16 cellular contexts compared by ENCODE assay signal in the genomic region with DNA sequence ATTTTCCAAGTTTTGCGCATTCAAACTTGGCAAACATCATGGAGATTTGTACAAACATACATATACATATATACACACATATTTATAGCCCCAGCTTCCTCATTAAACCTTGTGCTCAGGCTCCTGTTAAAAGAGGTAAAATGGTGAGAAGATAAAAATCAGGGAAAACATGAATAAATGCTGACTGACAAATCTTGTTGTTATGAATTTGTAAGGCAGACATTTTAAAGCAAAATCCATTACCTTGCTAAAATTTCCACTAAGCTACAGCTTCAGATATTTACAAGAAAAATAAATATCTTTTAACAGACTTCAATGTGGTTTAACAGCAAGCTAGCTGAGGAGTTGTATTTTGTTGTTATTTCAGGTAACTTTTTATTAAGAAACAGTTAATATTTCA. TPM values are rescaled to one million over a fixed set of nuclear protein-coding genes. Genes with fewer than 3 reads are reported as not detected.
DNase-seq lines count a peak whose midpoint lies in the region; ATAC-seq and TF ChIP-seq lines count a peak whose summit lies in the region.
"Had no signal": no experiment of that assay in that cellular context is flagged by ENCODE, and none has a peak within 500 bp of the region (broad histone marks: within the 10 kb centered on the region; RNA-seq: fewer than 3 reads in every experiment).

No MANE protein-coding gene starts in this region.

- in situ Hi-C loops in Panc1 (cut with HindIII; ENCODE audit: low pct_unique_long_range_greater_than_20kb, low sequenced_read_pairs) = no loop called here
- in situ Hi-C loops in mammary epithelial cell (cut with MboI; ENCODE audit: low sequenced_read_pairs in 2 of 2) = no loop called here

- H3K27me3 ChIP-seq in A673 (replicated peaks; ENCODE audit: insufficient read depth, low read depth, low read length, poor library complexity) = no peaks in the 10 kb centered on the region
- no peaks in the 10 kb centered on the region for H3K27me3 ChIP-seq in Panc1 (ENCODE audit: control insufficient read depth, insufficient read depth, low read length)
- no peaks in the 10 kb centered on the region for H3K27me3 ChIP-seq in mammary epithelial cell (ENCODE audit: insufficient read depth, low read length)
- H3K27me3 ChIP-seq in right cardiac atrium (ENCODE audit: control insufficient read depth, insufficient read depth) = no peaks in the 10 kb centered on the region
- H3K27me3 ChIP-seq: BLaER1 had no signal

- ATAC-seq in Panc1 = no peak
- ATAC-seq in right cardiac atrium = no peak
- ATAC-seq in HG03139 (IDR thresholded peaks at IDR 0.05; ENCODE audit: unreplicated experiment) = no peak

- no peaks in the 10 kb centered on the region for H4K20me1 ChIP-seq in mammary epithelial cell (ENCODE audit: insufficient read depth, low read length)
- H4K20me1 ChIP-seq: BLaER1 had no signal

- peaks cover 12% of the 10 kb centered on the region for H3K36me3 Mint-ChIP-seq in Calu3 (ENCODE audit: insufficient read depth, unreplicated experiment)

- CTCF ChIA-PET in A673 (lab: Charles Lee) = no interaction called here
- CTCF ChIA-PET in Calu3 (lab: Charles Lee) = interaction anchor here (0.6 kb wide), 1 partner anchor 83 kb away, joined by 3 read pairs; no protein-coding TSS in a partner anchor
- CTCF ChIA-PET in Panc1 (lab: Charles Lee) = no interaction called here
- CTCF ChIA-PET in mammary epithelial cell (lab: Charles Lee; ENCODE audit: low non-redundant PET) = no interaction called here

- intact Hi-C loops in A673 (cut with micrococcal nuclease; ENCODE audit: unreplicated experiment) = no loop called here
- intact Hi-C loops in Calu3 (cut with micrococcal nuclease; ENCODE audit: unreplicated experiment) = no loop called here
- intact Hi-C loops in Panc1 (cut with micrococcal nuclease; ENCODE audit: unreplicated experiment) = no loop called here
- intact Hi-C loops in mammary epithelial cell (cut with micrococcal nuclease) = no loop called here
- intact Hi-C loops in right cardiac atrium (cut with DNase I) = no loop called here

- H2AFZ ChIP-seq in mammary epithelial cell (ENCODE audit: low read depth, low read length) = no peak overlapping the region

- H3K27me3 Mint-ChIP-seq in Calu3 (ENCODE audit: unreplicated experiment) = no peaks in the 10 kb centered on the region
- H3K27me3 Mint-ChIP-seq: CD4-positive, alpha-beta memory T cell had no signal

- TF ChIP-seq CTCF in A673 (conservative IDR thresholded peaks at IDR 0.05; ENCODE audit: low read depth, low read length) = no peak
- TF ChIP-seq CTCF in Calu3 (IDR thresholded peaks at IDR 0.05; ENCODE audit: unreplicated experiment) = no peak
- no peak for TF ChIP-seq CTCF in Panc1 (IDR thresholded peaks at IDR 0.05)
- no peak for TF ChIP-seq CTCF in mammary epithelial cell (conservative IDR thresholded peaks at IDR 0.05 in 1 of 2, IDR thresholded peaks at IDR 0.05 in 1 of 2; ENCODE audit: extremely low read depth in 1 of 2, insufficient read depth in 1 of 2, low read depth in 1 of 2, low read length in 2 of 2)

- no peak overlapping the region for H3K27ac ChIP-seq in A673 (ENCODE audit: low read depth, low read length, poor library complexity, severe bottlenecking)
- no peak overlapping the region for H3K27ac ChIP-seq in Panc1 (ENCODE audit: low read length)
- H3K27ac ChIP-seq in mammary epithelial cell (ENCODE audit: insufficient read depth, low read depth, low read length) = no peak overlapping the region
- H3K27ac ChIP-seq in right cardiac atrium (ENCODE audit: low read length) = no peak overlapping the region
- H3K27ac ChIP-seq: BLaER1, HL-60, KMS-11 had no signal

- POLR2A ChIA-PET in A673 (lab: Charles Lee; ENCODE audit: low non-redundant PET) (no interaction called here), Panc1 (lab: Charles Lee) (no interaction called here)

- no peak overlapping the region for H3K4me3 Mint-ChIP-seq in Calu3 (ENCODE audit: low read depth, unreplicated experiment)
- H3K4me3 Mint-ChIP-seq: CD14-positive monocyte; CD4-positive, alpha-beta memory T cell had no signal

- TSS peak; percentile 44 for BruUV-seq in A673 (replicated peaks; lab: Mats Ljungman, UMichigan)
- TSS peak; percentile 39 for BruUV-seq in Calu3 (replicated peaks; lab: Mats Ljungman, UMichigan)
- TSS peak; percentile 76 for BruUV-seq in Panc1 (replicated peaks; lab: Mats Ljungman, UMichigan)
- BruUV-seq in mammary epithelial cell (replicated peaks; lab: Mats Ljungman, UMichigan) = TSS peak; percentile 69

- H3K4me2 ChIP-seq in mammary epithelial cell (ENCODE audit: insufficient read depth, low read depth, low read length) = no peak overlapping the region
- H3K4me2 ChIP-seq: BLaER1, KMS-11 had no signal

- WGBS in mammary epithelial cell (ENCODE audit: low coverage, missing lambda C conversion rate) = 95% methylated on average over 1 of the region's 1 CpG
- 97% methylated on average over 1 of the region's 1 CpG for WGBS in right cardiac atrium

- H3K9me3 ChIP-seq in A673 (ENCODE audit: low read depth, low read length, poor library complexity, severe bottlenecking) = no peaks in the 10 kb centered on the region
- H3K9me3 ChIP-seq in Panc1 (ENCODE audit: control insufficient read depth, insufficient read depth, low read depth, low read length) = no peaks in the 10 kb centered on the region
- no peaks in the 10 kb centered on the region for H3K9me3 ChIP-seq in mammary epithelial cell (replicated peaks; ENCODE audit: insufficient read depth, low read length)
- H3K9me3 ChIP-seq in right cardiac atrium (ENCODE audit: control insufficient read depth, low read length) = no peaks in the 10 kb centered on the region
- H3K9me3 ChIP-seq: BLaER1, HAP-1 had no signal

- H3K4me1 ChIP-seq in A673 (ENCODE audit: insufficient read depth, low read length, poor library complexity, severe bottlenecking) (no peaks in the 10 kb centered on the region), Panc1 (ENCODE audit: control insufficient read depth, insufficient read depth, low read length) (peaks cover 8% of the 10 kb centered on the region; the same call in 1 of the 2 replicates), mammary epithelial cell (ENCODE audit: insufficient read depth, low read length) (peaks cover 4% of the 10 kb centered on the region), right cardiac atrium (ENCODE audit: control insufficient read depth, insufficient read depth, low read length) (no peaks in the 10 kb centered on the region)
- H3K4me1 ChIP-seq: BLaER1, HAP-1 had no signal

- no peak overlapping the region for H3K27ac Mint-ChIP-seq in Calu3 (ENCODE audit: unreplicated experiment)
- H3K27ac Mint-ChIP-seq: CD4-positive, alpha-beta memory T cell had no signal

- no peak overlapping the region for H3K9ac ChIP-seq in mammary epithelial cell (ENCODE audit: insufficient read depth, low read length)
- H3K9ac ChIP-seq: BLaER1, KMS-11 had no signal

- H3K36me3 ChIP-seq in A673 (ENCODE audit: insufficient read depth, low read length, poor library complexity, severe bottlenecking) = peaks cover 9% of the 10 kb centered on the region
- H3K36me3 ChIP-seq in Panc1 (ENCODE audit: control insufficient read depth, insufficient read depth, low read length) = peaks cover 6% of the 10 kb centered on the region
- peaks cover 3% of the 10 kb centered on the region for H3K36me3 ChIP-seq in mammary epithelial cell (ENCODE audit: insufficient read depth, low read length)

- no peaks in the 10 kb centered on the region for H3K79me2 ChIP-seq in mammary epithelial cell (ENCODE audit: insufficient read depth, low read length)

- H3K9me3 Mint-ChIP-seq in Calu3 (ENCODE audit: low read depth, unreplicated experiment) = no peaks in the 10 kb centered on the region
- H3K9me3 Mint-ChIP-seq: CD4-positive, alpha-beta memory T cell had no signal

- H3K4me3 ChIP-seq in A673 (ENCODE audit: low read depth, low read length, poor library complexity, severe bottlenecking) (no peak overlapping the region), Panc1 (ENCODE audit: low read depth in 2 of 2, low read length in 2 of 2) (no peak overlapping the region), mammary epithelial cell (replicated peaks in 1 of 3; ENCODE audit: insufficient read depth in 1 of 3, low read depth in 2 of 3, low read length in 3 of 3) (no peak overlapping the region), right cardiac atrium (ENCODE audit: low read length) (no peak overlapping the region)
- H3K4me3 ChIP-seq: BLaER1, HAP-1 had no signal

- DNase-seq in A673 (ENCODE audit: low spot score) = no peak
- no peak for DNase-seq in Calu3
- DNase-seq in Panc1 (ENCODE audit: low read depth, low spot score) = no peak
- no peak for DNase-seq in mammary epithelial cell
- no peak for DNase-seq in right cardiac atrium
- DNase-seq in HuH-7.5 (ENCODE audit: low spot score) = no peak
- no peak for DNase-seq in DMS 273 treated with DMSO at 0.1 percent for 48 hours (lab: John Stamatoyannopoulos, UW)
- DNase-seq: CD4-positive, alpha-beta memory T cell; DMS79; GDM1 had no signal

- dilution Hi-C loops in mammary epithelial cell (cut with HindIII; ENCODE audit: low sequenced_read_pairs) = no loop called here

- H3K4me1 Mint-ChIP-seq in Calu3 (ENCODE audit: low read depth, unreplicated experiment) = peaks cover 2% of the 10 kb centered on the region
- H3K4me1 Mint-ChIP-seq: CD14-positive monocyte had no signal

RNA-seq across cellular contexts. Expression of a gene that starts 27.2 kb away (rescaled TPM):
- 146 and 161 TPM in 2 replicates for total RNA-seq in A673 (2021)
- 276 and 306 TPM in 2 replicates for total RNA-seq in Calu3 (2022)
- 506 TPM for total RNA-seq in Panc1 (2021; ENCODE audit: unreplicated experiment)
- 291 TPM for polyA plus RNA-seq in Panc1 (2012; ENCODE audit: insufficient read length)
- 100 to 1,000 TPM; 121 to 199 TPM for total RNA-seq in mammary epithelial cell
- polyA plus RNA-seq in mammary epithelial cell = 61.0 TPM
- polyA minus RNA-seq in mammary epithelial cell = 80.9 TPM
- 100 to 1,000 TPM; 107 to 145 (median 125) TPM for total RNA-seq in right cardiac atrium
- polyA plus RNA-seq in right cardiac atrium = 40.2 TPM
